ENCODE assay signal across 9 cellular contexts in genomic region chr2:34012728-34013302, GRCh38.
DNase-seq lines count a peak whose midpoint lies in the region; ATAC-seq, FAIRE-seq and TF ChIP-seq lines count a peak whose summit lies in the region.
"Had no signal": no experiment of that assay in that cellular context is flagged by ENCODE, and none has a peak within 500 bp of the region (broad histone marks: within the 10 kb centered on the region; RNA-seq: fewer than 3 reads in every experiment).

No MANE protein-coding gene starts in this region.

- no peaks in the 10 kb centered on the region for H3K79me2 ChIP-seq in endothelial cell of umbilical vein (ENCODE audit: control insufficient read depth, insufficient read depth, low read length)

- no peaks in the 10 kb centered on the region for H3K9me1 ChIP-seq in endothelial cell of umbilical vein (replicated peaks; ENCODE audit: control insufficient read depth, extremely low read depth, insufficient read depth, low read length)

- no peak overlapping the region for H2AFZ ChIP-seq in endothelial cell of umbilical vein (ENCODE audit: low read depth, low read length)

- no peak overlapping the region for H3K4me2 ChIP-seq in endothelial cell of umbilical vein (ENCODE audit: insufficient read depth, low read length)

- TF ChIP-seq POLR2A in endothelial cell of umbilical vein (IDR thresholded peaks at IDR 0.05; ENCODE audit: low read depth, low read length): no peak

- no peaks in the 10 kb centered on the region for H3K4me1 ChIP-seq in endothelial cell of umbilical vein (ENCODE audit: control insufficient read depth, extremely low read depth, insufficient read depth, low read length)

- TF ChIP-seq CTCF in endothelial cell of umbilical vein (IDR thresholded peaks at IDR 0.05; ENCODE audit: extremely low read depth in 1 of 2, insufficient read depth in 1 of 2, low read depth in 1 of 2, low read length in 2 of 2): peak; percentile 62 to 66

- peak; percentile 70 for FAIRE-seq in endothelial cell of umbilical vein (lab: Jason Lieb, UNC)
- FAIRE-seq: TTC549 had no signal

- CTCF ChIA-PET in endothelial cell of umbilical vein (lab: Charles Lee): interaction anchor here (0.9 to 1.2 kb wide), 6 partner anchors 331 to 1780 kb away, joined by 3 to 9 read pairs (median 4); no protein-coding TSS in a partner anchor

- intact Hi-C loops in endothelial cell of umbilical vein (cut with micrococcal nuclease): loop anchor here (1.0 kb wide), 2 partner anchors 1330 to 1397 kb away; no protein-coding TSS in a partner anchor

- no peaks in the 10 kb centered on the region for H3K36me3 ChIP-seq in endothelial cell of umbilical vein (ENCODE audit: control insufficient read depth in 2 of 2, extremely low read depth in 1 of 2, insufficient read depth in 2 of 2, low read length in 2 of 2)

- H3K9ac ChIP-seq in endothelial cell of umbilical vein (replicated peaks; ENCODE audit: extremely low read depth, insufficient read depth, low read length): no peak overlapping the region

- no TSS peak for BruUV-seq in endothelial cell of umbilical vein (replicated peaks; lab: Mats Ljungman, UMichigan)

- H3K27ac ChIP-seq in endothelial cell of umbilical vein (ENCODE audit: insufficient read depth, low read depth, low read length): no peak overlapping the region

- H4K20me1 ChIP-seq in endothelial cell of umbilical vein (replicated peaks; ENCODE audit: control insufficient read depth, extremely low read depth, insufficient read depth, low read length): no peaks in the 10 kb centered on the region

- H3K27me3 ChIP-seq in endothelial cell of umbilical vein (ENCODE audit: control insufficient read depth in 2 of 2, insufficient read depth in 2 of 2, low read length in 2 of 2): no peaks in the 10 kb centered on the region

- ATAC-seq in GM19023 (IDR thresholded peaks at IDR 0.05; ENCODE audit: unreplicated experiment): peak; percentile 73
- ATAC-seq in HG03469 (IDR thresholded peaks at IDR 0.05; ENCODE audit: unreplicated experiment): peak; percentile 64
- ATAC-seq in GM18873 (IDR thresholded peaks at IDR 0.05; ENCODE audit: low FRiP score, unreplicated experiment): no peak

- in situ Hi-C loops in Caki2 (cut with HindIII; ENCODE audit: low pct_unique_long_range_greater_than_20kb, low sequenced_read_pairs): no loop called here

- DNase-seq in Caki2 (ENCODE audit: low read depth): peak; percentile 48
- peak; percentile 61 for DNase-seq in RPMI7951 (ENCODE audit: low read depth)
- DNase-seq in endothelial cell of umbilical vein (ENCODE audit: low read depth, low spot score): peak; percentile 41
- DNase-seq in middle frontal gyrus (ENCODE audit: extremely low spot score, low spot score): peak; percentile 38
- DNase-seq in stimulated activated naive CD4-positive, alpha-beta T cell (lab: John Stamatoyannopoulos, UW): no peak

- POLR2A ChIA-PET in endothelial cell of umbilical vein (lab: Charles Lee): no interaction called here

- H3K4me3 ChIP-seq in endothelial cell of umbilical vein (replicated peaks in 1 of 3; ENCODE audit: insufficient read depth in 1 of 3, low read depth in 1 of 3, low read length in 3 of 3): no peak overlapping the region

- H3K9me3 ChIP-seq in endothelial cell of umbilical vein (replicated peaks; ENCODE audit: control insufficient read depth, insufficient read depth, low read length): no peaks in the 10 kb centered on the region

- dilution Hi-C loops in endothelial cell of umbilical vein (cut with MboI; ENCODE audit: extremely low pct_ligation_motif_present, low sequenced_read_pairs): no loop called here

TF ChIP-seq in endothelial cell of umbilical vein, 7 proteins besides CTCF, POLR2A, EP300 and RAD21:
- TF ChIP-seq POLR2AphosphoS5 (IDR thresholded peaks at IDR 0.05; ENCODE audit: insufficient read depth, low read depth, low read length) (no peak), JUN (IDR thresholded peaks at IDR 0.05; ENCODE audit: borderline replicate concordance, insufficient read depth, insufficient read length, low read depth) (no peak), EZH2 (IDR thresholded peaks at IDR 0.05; ENCODE audit: borderline replicate concordance, low read depth, low read length, severe bottlenecking) (no peak), MYC (IDR thresholded peaks at IDR 0.05; ENCODE audit: low read depth, low read length) (no peak), GATA2 (IDR thresholded peaks at IDR 0.05; ENCODE audit: insufficient read depth, insufficient read length, low read depth, low read length) (no peak), FOS (IDR thresholded peaks at IDR 0.05; ENCODE audit: borderline replicate concordance, insufficient read depth, low read length) (no peak), MAX (IDR thresholded peaks at IDR 0.05; ENCODE audit: insufficient read depth, insufficient read length) (no peak)

Comparison
In these comparisons a context has a peak if more than half of its experiments do, and no peak if none do; other contexts are left out.
1. DNase-seq: peak in Caki2 (single experiment), RPMI7951 (single experiment), endothelial cell of umbilical vein (single experiment) and middle frontal gyrus (single experiment); none in stimulated activated naive CD4-positive, alpha-beta T cell (0 of 6).